8 cellular contexts compared by ENCODE assay signal in the genomic region with DNA sequence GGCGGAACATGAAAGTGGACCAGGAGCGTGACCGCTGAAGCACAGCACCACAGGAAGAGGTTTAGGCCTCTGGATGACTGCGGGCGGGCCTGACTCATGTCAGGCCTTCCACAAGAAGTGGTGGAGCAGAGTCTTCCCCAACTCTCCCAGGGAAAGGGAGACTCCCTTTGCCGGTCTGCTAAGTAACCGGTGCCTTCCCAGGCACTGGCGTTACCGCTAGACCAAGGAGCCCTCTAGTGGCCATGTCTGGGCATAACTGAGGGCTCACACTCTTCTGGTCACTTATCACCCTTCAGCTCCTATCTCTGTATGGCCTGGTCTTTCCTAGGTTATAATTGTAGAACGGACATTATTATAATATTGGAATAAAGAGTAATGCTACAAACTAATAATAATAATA.
A peak's percentile ranks its signal among the peaks of the same experiment; 100 is the strongest.
DNase-seq lines count a peak whose midpoint lies in the region; ATAC-seq and TF ChIP-seq lines count a peak whose summit lies in the region.

No MANE protein-coding gene starts in this region.

- H3K9me2 ChIP-seq in GM23248 (ENCODE audit: insufficient read depth) (no peaks in the 10 kb centered on the region), OCI-LY1 (ENCODE audit: low read depth, low read length) (no peaks in the 10 kb centered on the region)

- H3K4me3 ChIP-seq in GM23248, result no peak overlapping the region
- no peak overlapping the region for H3K4me3 ChIP-seq in OCI-LY1 (ENCODE audit: low read depth, low read length, poor library complexity, severe bottlenecking)

- H3K36me3 ChIP-seq in GM23248 (ENCODE audit: low read depth) (no peaks in the 10 kb centered on the region), OCI-LY1 (ENCODE audit: insufficient read depth, low read length) (no peaks in the 10 kb centered on the region)

- peak; percentile 55 for DNase-seq in GM23248
- peak in 7 of 10 donors; percentile 18 to 88 (median 70) for DNase-seq in posterior cingulate gyrus

- H3K27me3 ChIP-seq in GM23248 (replicated peaks; ENCODE audit: insufficient read depth) (no peaks in the 10 kb centered on the region), OCI-LY1 (ENCODE audit: insufficient read depth, low read length) (no peaks in the 10 kb centered on the region)

- H3K79me2 ChIP-seq in GM23248 (ENCODE audit: insufficient read depth), result no peaks in the 10 kb centered on the region
- H3K79me2 ChIP-seq in OCI-LY1 (ENCODE audit: insufficient read depth, low read length), result no peaks in the 10 kb centered on the region

- H3F3A ChIP-seq in GM23248 (ENCODE audit: insufficient read depth) (no peaks in the 10 kb centered on the region), OCI-LY1 (ENCODE audit: insufficient read depth, low read length) (no peaks in the 10 kb centered on the region)

- H4K20me1 ChIP-seq in GM23248 (ENCODE audit: insufficient read depth), result no peaks in the 10 kb centered on the region
- H4K20me1 ChIP-seq in OCI-LY1 (ENCODE audit: insufficient read depth, low read length), result no peaks in the 10 kb centered on the region

- no peak overlapping the region for H3K27ac ChIP-seq in C4-2B
- no peak overlapping the region for H3K27ac ChIP-seq in GM23248
- H3K27ac ChIP-seq in OCI-LY1 (ENCODE audit: low read depth, low read length, poor library complexity, severe bottlenecking), result no peak overlapping the region

- H3K9ac ChIP-seq in GM23248 (no peak overlapping the region), OCI-LY1 (ENCODE audit: low read length) (no peak overlapping the region)

- WGBS in GM23248 (ENCODE audit: low coverage in 1 of 2, low lambda C conversion rate in 2 of 2, missing lambda C conversion rate in 2 of 2), 2 experiments, result 28 to 34% methylated on average over 10 of the region's 10 CpGs

- ATAC-seq in esophagus mucosa, result peak; percentile 68
- no peak for ATAC-seq in GM19328 (IDR thresholded peaks at IDR 0.05; ENCODE audit: unreplicated experiment)
- ATAC-seq in GM18907 (IDR thresholded peaks at IDR 0.05; ENCODE audit: unreplicated experiment), result no peak
- ATAC-seq in activated CD4-positive, CD25-positive, alpha-beta regulatory T cell treated with anti-CD3 and anti-CD28 coated beads, Interleukin-2, amount 50 U/mL, for 24 hours, result no peak

- TF ChIP-seq CTCF in C4-2B (conservative IDR thresholded peaks at IDR 0.05) (peak; percentile 88), OCI-LY1 (IDR thresholded peaks at IDR 0.05; ENCODE audit: low read length) (peak; percentile 66)

- intact Hi-C loops in posterior cingulate gyrus (cut with DNase I), result loop anchor here (5.0 to 10.0 kb wide), 2 partner anchors 67 to 119 kb away; no protein-coding TSS in a partner anchor

- no peak overlapping the region for H3K4me2 ChIP-seq in GM23248 (ENCODE audit: unreplicated experiment)
- no peak overlapping the region for H3K4me2 ChIP-seq in OCI-LY1 (ENCODE audit: low read length)

- in situ Hi-C loops in GM23248 (cut with MboI), result no loop called here

- H2AFZ ChIP-seq in GM23248, result no peak overlapping the region
- no peak overlapping the region for H2AFZ ChIP-seq in OCI-LY1 (ENCODE audit: low read length)

- no peaks in the 10 kb centered on the region for H3K4me1 ChIP-seq in GM23248 (ENCODE audit: insufficient read depth)
- H3K4me1 ChIP-seq in OCI-LY1 (ENCODE audit: insufficient read depth, low read length, severe bottlenecking), result no peaks in the 10 kb centered on the region

- H3K9me3 ChIP-seq in GM23248 (ENCODE audit: low read depth) (no peaks in the 10 kb centered on the region), OCI-LY1 (ENCODE audit: low read length) (no peaks in the 10 kb centered on the region)
